16 cellular contexts compared by ENCODE assay signal in the genomic region with DNA sequence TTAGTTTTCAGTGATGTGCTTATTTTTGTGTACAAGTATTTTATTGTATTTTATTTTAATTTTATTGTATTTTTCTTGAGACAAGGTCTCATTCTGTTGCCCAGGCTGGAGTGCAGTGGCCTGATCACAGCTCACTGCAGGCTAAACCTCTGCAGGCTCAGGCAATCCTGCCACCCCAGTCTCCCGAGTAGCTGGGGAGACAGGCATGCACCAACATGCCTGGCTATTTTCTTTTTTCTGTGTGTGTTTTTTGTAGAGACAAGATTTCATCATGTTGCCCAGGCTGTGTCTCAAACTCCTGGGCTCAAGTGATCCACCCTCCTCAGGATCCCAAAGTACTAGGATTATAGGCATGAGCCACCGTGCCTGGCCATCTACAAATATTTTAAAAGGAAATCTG.
"Had no signal": no experiment of that assay in that cellular context is flagged by ENCODE, and none has a peak within 500 bp of the region (broad histone marks: within the 10 kb centered on the region; RNA-seq: fewer than 3 reads in every experiment).

No MANE protein-coding gene starts in this region.

- H3K27ac Mint-ChIP-seq: activated naive CD8-positive, alpha-beta T cell treated with anti-CD3 and anti-CD28 coated beads, Interleukin-2, amount 10 ng/mL, durations not matched to agents 7 days and 5 days; activated T-helper 1 cell treated with anti-CD3 and anti-CD28 coated beads, Interleukin-12 subunit alpha, Interleukin-12 subunit beta, Interleukin-2, Interleukin-4 antibody, amounts not matched to agents 30 ng/mL and 10 ng/mL and 1 ng/mL, durations not matched to agents 14 hours and 24 hours and 36 hours; naive B cell; stimulated activated effector memory CD8-positive, alpha-beta T cell treated with anti-CD3 and anti-CD28 coated beads, Interleukin-12 subunit alpha, Interleukin-12 subunit beta, amount 100 ng/mL, for 72 hours; T-helper 2 cell treated with Interferon-gamma antibody and Interleukin-4, amounts not matched to agents 5 μg/mL and 100 μg/mL, for 36 hours had no signal

- DNase-seq: activated CD4-positive, alpha-beta T cell treated with anti-CD3 and anti-CD28 coated beads, Interleukin-2, amount 50 U/mL, for 1 hour; activated CD8-positive, alpha-beta memory T cell treated with anti-CD3 and anti-CD28 coated beads for 24 hours; activated naive CD8-positive, alpha-beta T cell treated with anti-CD3 and anti-CD28 coated beads, Interleukin-2, amount 10 ng/mL, durations not matched to agents 7 days and 5 days; erythroblast; heart right ventricle; left colon; naive B cell; pancreas; retina; thyroid gland had no signal

- H3K4me1 Mint-ChIP-seq: activated naive CD8-positive, alpha-beta T cell treated with anti-CD3 and anti-CD28 coated beads, Interleukin-2, amount 10 ng/mL, durations not matched to agents 7 days and 5 days; naive B cell; stimulated activated effector memory CD8-positive, alpha-beta T cell treated with anti-CD3 and anti-CD28 coated beads, Interleukin-12 subunit alpha, Interleukin-12 subunit beta, amount 100 ng/mL, for 72 hours had no signal

- H3K36me3 Mint-ChIP-seq: activated naive CD8-positive, alpha-beta T cell treated with anti-CD3 and anti-CD28 coated beads, Interleukin-2, amount 10 ng/mL, durations not matched to agents 7 days and 5 days; naive B cell; stimulated activated effector memory CD8-positive, alpha-beta T cell treated with anti-CD3 and anti-CD28 coated beads, Interleukin-12 subunit alpha, Interleukin-12 subunit beta, amount 100 ng/mL, for 72 hours had no signal

- H3K36me3 ChIP-seq: cardiac muscle cell, gastroesophageal sphincter, heart right ventricle, pancreas, thyroid gland had no signal

- H3K27me3 Mint-ChIP-seq: activated naive CD8-positive, alpha-beta T cell treated with anti-CD3 and anti-CD28 coated beads, Interleukin-2, amount 10 ng/mL, durations not matched to agents 7 days and 5 days; naive B cell had no signal

- H3K4me3 ChIP-seq: cardiac muscle cell, gastroesophageal sphincter, heart right ventricle, lung, pancreas, thyroid gland had no signal

- H3K9me3 ChIP-seq: pancreas, thyroid gland had no signal

- H3K9me3 Mint-ChIP-seq: stimulated activated effector memory CD8-positive, alpha-beta T cell treated with anti-CD3 and anti-CD28 coated beads, Interleukin-12 subunit alpha, Interleukin-12 subunit beta, amount 100 ng/mL, for 72 hours; T-helper 2 cell treated with Interferon-gamma antibody and Interleukin-4, amounts not matched to agents 5 μg/mL and 100 μg/mL, for 36 hours had no signal

- H3K4me1 ChIP-seq: gastroesophageal sphincter, heart right ventricle, pancreas, thyroid gland had no signal

- H3K27me3 ChIP-seq: cardiac muscle cell, gastroesophageal sphincter, heart right ventricle, pancreas, thyroid gland had no signal

- ATAC-seq: gastroesophageal sphincter; heart right ventricle; left colon; pancreas; stimulated activated effector memory CD8-positive, alpha-beta T cell treated with anti-CD3 and anti-CD28 coated beads, Interleukin-12 subunit alpha, Interleukin-12 subunit beta, amount 100 ng/mL, for 72 hours had no signal

- H3K27ac ChIP-seq: cardiac muscle cell, gastroesophageal sphincter, heart right ventricle, pancreas, thyroid gland had no signal

- H3K4me3 Mint-ChIP-seq: activated naive CD8-positive, alpha-beta T cell treated with anti-CD3 and anti-CD28 coated beads, Interleukin-2, amount 10 ng/mL, durations not matched to agents 7 days and 5 days; activated T-helper 1 cell treated with anti-CD3 and anti-CD28 coated beads, Interleukin-12 subunit alpha, Interleukin-12 subunit beta, Interleukin-2, Interleukin-4 antibody, amounts not matched to agents 30 ng/mL and 10 ng/mL and 1 ng/mL, durations not matched to agents 14 hours and 24 hours and 36 hours; naive B cell; stimulated activated effector memory CD8-positive, alpha-beta T cell treated with anti-CD3 and anti-CD28 coated beads, Interleukin-12 subunit alpha, Interleukin-12 subunit beta, amount 100 ng/mL, for 72 hours; T-helper 2 cell treated with Interferon-gamma antibody and Interleukin-4, amounts not matched to agents 5 μg/mL and 100 μg/mL, for 36 hours had no signal
